In the genomic region with DNA sequence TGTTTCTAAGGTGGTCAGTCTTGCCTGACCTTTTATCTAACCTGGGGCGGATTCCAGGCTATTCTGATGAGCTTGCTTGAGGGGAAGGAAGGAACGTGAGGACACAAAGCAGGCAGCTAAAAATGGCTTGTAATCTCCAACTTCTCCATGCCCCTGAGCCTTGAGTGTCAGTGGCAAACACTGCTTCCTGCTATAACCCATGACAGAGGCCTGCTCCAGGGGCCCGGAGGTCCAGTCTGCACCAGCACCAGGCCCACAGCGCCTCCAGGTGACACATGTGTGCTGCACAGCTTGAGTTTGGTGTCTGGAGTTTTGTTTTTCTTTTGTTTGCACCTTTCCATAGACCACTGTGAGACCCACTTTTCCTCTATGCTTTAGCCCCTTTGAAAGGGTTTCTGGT, we compare ENCODE assay signal across 24 cellular contexts.
DNase-seq lines count a peak whose midpoint lies in the region; ATAC-seq and TF ChIP-seq lines count a peak whose summit lies in the region.
"Had no signal": no experiment of that assay in that cellular context is flagged by ENCODE, and none has a peak within 500 bp of the region (broad histone marks: within the 10 kb centered on the region; RNA-seq: fewer than 3 reads in every experiment).

No MANE protein-coding gene starts in this region.

- H3K4me1 ChIP-seq in iPS-15b (ENCODE audit: control insufficient read depth, insufficient read depth, low read length) = peaks cover 3% of the 10 kb centered on the region
- H3K4me1 ChIP-seq: psoas muscle, SJSA1, uterus had no signal

- peaks cover 3% of the 10 kb centered on the region for H3K27me3 ChIP-seq in iPS-15b (ENCODE audit: control insufficient read depth, insufficient read depth, low read length)
- H3K27me3 ChIP-seq: SJSA1, uterus had no signal

- H3K4me3 Mint-ChIP-seq in effector memory CD8-positive, alpha-beta T cell = no peak overlapping the region
- H3K4me3 Mint-ChIP-seq: activated CD4-positive, alpha-beta T cell treated with anti-CD3 and anti-CD28 coated beads for 36 hours; activated CD8-positive, alpha-beta T cell treated with anti-CD3 and anti-CD28 coated beads, Interleukin-2, amount 10 ng/mL, durations not matched to agents 7 days and 5 days; activated naive CD8-positive, alpha-beta T cell; CD14-positive monocyte; memory B cell had no signal

- ATAC-seq in effector memory CD8-positive, alpha-beta T cell (replicated peaks) = no peak
- ATAC-seq in HG02588 (IDR thresholded peaks at IDR 0.05; ENCODE audit: unreplicated experiment) = no peak
- ATAC-seq: activated CD4-positive, alpha-beta T cell treated with anti-CD3 and anti-CD28 coated beads for 36 hours; activated CD8-positive, alpha-beta T cell treated with anti-CD3 and anti-CD28 coated beads, Interleukin-2, amount 10 ng/mL, durations not matched to agents 7 days and 5 days; psoas muscle had no signal

- no peaks in the 10 kb centered on the region for H3K9me3 ChIP-seq in iPS-15b (ENCODE audit: control insufficient read depth, insufficient read depth, low read length)
- H3K9me3 ChIP-seq: esophagus squamous epithelium, psoas muscle, uterus had no signal

- H3K4me3 ChIP-seq in GM12864 (ENCODE audit: low read depth, low read length) (no peak overlapping the region), iPS-15b (ENCODE audit: low read depth, low read length) (no peak overlapping the region)
- H3K4me3 ChIP-seq: coronary artery, esophagus squamous epithelium, psoas muscle, SJSA1, uterus had no signal

- H3K27me3 Mint-ChIP-seq in effector memory CD8-positive, alpha-beta T cell = peaks cover 17 to 58% of the 10 kb centered on the region in 2 donors

- no peaks in the 10 kb centered on the region for H3K36me3 Mint-ChIP-seq in effector memory CD8-positive, alpha-beta T cell (ENCODE audit: insufficient read depth)
- H3K36me3 Mint-ChIP-seq: activated naive CD8-positive, alpha-beta T cell; CD14-positive monocyte; memory B cell had no signal

- no peaks in the 10 kb centered on the region for H3K4me1 Mint-ChIP-seq in effector memory CD8-positive, alpha-beta T cell (ENCODE audit: low read depth in 2 of 2)
- H3K4me1 Mint-ChIP-seq: activated CD4-positive, alpha-beta T cell treated with anti-CD3 and anti-CD28 coated beads for 36 hours; CD14-positive monocyte; memory B cell had no signal

- H3K9ac ChIP-seq in iPS-15b (ENCODE audit: low read depth, low read length) = peak overlapping the region; percentile 50

- H3K36me3 ChIP-seq in iPS-15b (ENCODE audit: control insufficient read depth, insufficient read depth, low read length) = no peaks in the 10 kb centered on the region
- H3K36me3 ChIP-seq: esophagus squamous epithelium, SJSA1, uterus had no signal

- no peak overlapping the region for H3K27ac Mint-ChIP-seq in effector memory CD8-positive, alpha-beta T cell
- H3K27ac Mint-ChIP-seq: activated CD4-positive, alpha-beta T cell treated with anti-CD3 and anti-CD28 coated beads for 36 hours; activated CD8-positive, alpha-beta T cell treated with anti-CD3 and anti-CD28 coated beads, Interleukin-2, amount 10 ng/mL, durations not matched to agents 7 days and 5 days; activated naive CD8-positive, alpha-beta T cell; CD14-positive monocyte; memory B cell had no signal

- peak; percentile 4 for TF ChIP-seq CTCF in GM12864 (IDR thresholded peaks at IDR 0.05; ENCODE audit: low read depth, low read length, missing control alignments)

- DNase-seq in COLO668 (lab: John Stamatoyannopoulos, UW; ENCODE audit: unreplicated experiment) (peak; percentile 1), GM12864 (ENCODE audit: low read depth) (no peak), NCI-H1092 treated with DMSO at 0.1 percent for 48 hours (lab: John Stamatoyannopoulos, UW) (peak; percentile 86), SW480 (ENCODE audit: low spot score) (no peak)
- no peak for DNase-seq in effector memory CD8-positive, alpha-beta T cell
- DNase-seq: activated CD4-positive, alpha-beta T cell treated with anti-CD3 and anti-CD28 coated beads for 36 hours; activated CD8-positive, alpha-beta T cell treated with anti-CD3 and anti-CD28 coated beads, Interleukin-2, amount 10 ng/mL, durations not matched to agents 7 days and 5 days; activated effector memory CD4-positive, alpha-beta T cell treated with Interleukin-2 at 50 U/mL for 16 hours; EL; esophagus squamous epithelium; foreskin melanocyte; IMR-90; left cardiac atrium; NCI-H524; psoas muscle; stimulated activated naive CD4-positive, alpha-beta T cell treated with Interleukin-2 at 50 U/mL for 16 hours; uterus had no signal

- no peaks in the 10 kb centered on the region for H3K9me3 Mint-ChIP-seq in effector memory CD8-positive, alpha-beta T cell
- H3K9me3 Mint-ChIP-seq: memory B cell had no signal

Comparison
In these comparisons a context has a peak if more than half of its experiments do, and no peak if none do; other contexts are left out.
1. DNase-seq: peak in COLO668 (single experiment) and NCI-H1092 treated with DMSO at 0.1 percent for 48 hours (single experiment); none in GM12864 (single experiment), SW480 (single experiment) and effector memory CD8-positive, alpha-beta T cell (0 of 3).